19 cellular contexts compared by ENCODE assay signal in genomic region chr5:149397530-149397929, GRCh38. TPM values are rescaled to one million over a fixed set of nuclear protein-coding genes. Genes with fewer than 3 reads are reported as not detected.
DNase-seq lines count a peak whose midpoint lies in the region; ATAC-seq, FAIRE-seq and TF ChIP-seq lines count a peak whose summit lies in the region.
"Had no signal": no experiment of that assay in that cellular context is flagged by ENCODE, and none has a peak within 500 bp of the region (broad histone marks: within the 10 kb centered on the region; RNA-seq: fewer than 3 reads in every experiment).

No MANE protein-coding gene starts in this region.

- H3K4me2 ChIP-seq in A549 (no peak overlapping the region), osteoblast (ENCODE audit: insufficient read depth, low read length) (peak overlapping the region; percentile 30)

- TF ChIP-seq POLR2A in A549 (IDR thresholded peaks at IDR 0.05; ENCODE audit: low read length) (no peak), suprapubic skin (IDR thresholded peaks at IDR 0.05) (no peak)

- H3K79me2 ChIP-seq in osteoblast (ENCODE audit: insufficient read depth, low read length), result no peaks in the 10 kb centered on the region

- TF ChIP-seq RAD21 in A549 (conservative IDR thresholded peaks at IDR 0.05 in 1 of 2, IDR thresholded peaks at IDR 0.05 in 1 of 2), result no peak

- no peaks in the 10 kb centered on the region for H3K9me3 ChIP-seq in A549
- H3K9me3 ChIP-seq in osteoblast (ENCODE audit: low read depth, low read length), result no peaks in the 10 kb centered on the region
- H3K9me3 ChIP-seq in suprapubic skin, result no peaks in the 10 kb centered on the region
- H3K9me3 ChIP-seq: upper lobe of right lung had no signal

- H4K20me1 ChIP-seq in osteoblast (ENCODE audit: insufficient read depth, low read length), result no peaks in the 10 kb centered on the region

- H2AFZ ChIP-seq in osteoblast (ENCODE audit: low read length), result no peak overlapping the region

- POLR2A ChIA-PET in A549 (lab: Yijun Ruan, JAX), result no interaction called here

- H3K4me1 ChIP-seq in A549, result no peaks in the 10 kb centered on the region; the same call in 2 of the 3 replicates
- peaks cover 21% of the 10 kb centered on the region for H3K4me1 ChIP-seq in osteoblast (ENCODE audit: insufficient read depth, low read length)
- no peaks in the 10 kb centered on the region for H3K4me1 ChIP-seq in suprapubic skin
- H3K4me1 ChIP-seq: upper lobe of right lung had no signal

- WGBS in A549 (ENCODE audit: missing lambda C conversion rate), result 65% methylated on average over 6 of the region's 6 CpGs
- WGBS in suprapubic skin, result 83% methylated on average over 6 of the region's 6 CpGs

- no peak for FAIRE-seq in A549 (lab: Jason Lieb, UNC)

- TF ChIP-seq CTCF in A549 (IDR thresholded peaks at IDR 0.05), result no peak
- no peak for TF ChIP-seq CTCF in choroid plexus epithelial cell (conservative IDR thresholded peaks at IDR 0.05; ENCODE audit: low read depth, low read length)
- TF ChIP-seq CTCF in osteoblast (IDR thresholded peaks at IDR 0.05; ENCODE audit: extremely low read depth, low read depth, low read length), result no peak
- no peak for TF ChIP-seq CTCF in suprapubic skin (IDR thresholded peaks at IDR 0.05)

- DNase-seq in A549 (ENCODE audit: low read depth in 1 of 2, low spot score in 1 of 2), result peak in 1 of 2 experiments; percentile 52
- DNase-seq in HS-5 (ENCODE audit: low read depth), result peak; percentile 64
- peak; percentile 97 for DNase-seq in choroid plexus epithelial cell (ENCODE audit: low read depth)
- DNase-seq in osteoblast (ENCODE audit: insufficient read length, low spot score, missing footprints), result peak; percentile 89
- no peak for DNase-seq in SIG-M5 treated with dmso at 0.1 percent for 504 hours (lab: John Stamatoyannopoulos, UW; ENCODE audit: unreplicated experiment)
- DNase-seq in suprapubic skin (ENCODE audit: low spot score in 2 of 2), result no peak
- no peak for DNase-seq in NCI-H1105 treated with DMSO at 0.1 percent for 48 hours (lab: John Stamatoyannopoulos, UW)
- DNase-seq: activated CD4-positive, alpha-beta T cell treated with anti-CD3 and anti-CD28 coated beads for 36 hours; activated naive CD8-positive, alpha-beta T cell treated with anti-CD3 and anti-CD28 coated beads for 36 hours; activated T-cell treated with anti-CD3 and anti-CD28 coated beads, Interleukin-2, amount 50 U/mL, for 1 hour; Calu3; H7; hippocampal formation; NCI-H2107; SHP77; upper lobe of right lung had no signal

- H3K27me3 ChIP-seq in osteoblast (ENCODE audit: insufficient read depth, low read length) (no peaks in the 10 kb centered on the region), suprapubic skin (no peaks in the 10 kb centered on the region)
- H3K27me3 ChIP-seq: upper lobe of right lung had no signal

- CTCF ChIA-PET in A549 (lab: Yijun Ruan, JAX), result interaction anchor here (52.1 kb wide), 1 partner anchor 23 kb away, joined by 1709 read pairs; the partner anchor contains the start of genes IL17B and PCYOX1L

- H3K27ac ChIP-seq in A549 (peak overlapping the region in 1 of 2 experiments; percentile 32; a peak in 1 of 6 replicates), osteoblast (ENCODE audit: low read depth, low read length) (peak overlapping the region; percentile 90), suprapubic skin (no peak overlapping the region)
- H3K27ac ChIP-seq: upper lobe of right lung had no signal

- H3K4me3 ChIP-seq in A549 (no peak overlapping the region), choroid plexus epithelial cell (ENCODE audit: low read depth, low read length) (no peak overlapping the region), osteoblast (ENCODE audit: insufficient read depth, low read length) (no peak overlapping the region), suprapubic skin (no peak overlapping the region)
- H3K4me3 ChIP-seq: upper lobe of right lung had no signal

- no peak for TF ChIP-seq EP300 in A549 (IDR thresholded peaks at IDR 0.05)
- TF ChIP-seq EP300 in suprapubic skin (IDR thresholded peaks at IDR 0.05), result no peak

- ATAC-seq in A549, result peak; percentile 57 to 79; a peak in 4 of 6 replicates
- ATAC-seq in HG03432 (IDR thresholded peaks at IDR 0.05; ENCODE audit: unreplicated experiment), result no peak
- ATAC-seq: activated CD4-positive, alpha-beta T cell treated with anti-CD3 and anti-CD28 coated beads for 36 hours; stimulated activated effector memory CD8-positive, alpha-beta T cell treated with anti-CD3 and anti-CD28 coated beads, Interleukin-12 subunit alpha, Interleukin-12 subunit beta, amount 100 ng/mL, for 72 hours; upper lobe of right lung had no signal

- no peaks in the 10 kb centered on the region for H3K36me3 ChIP-seq in osteoblast (ENCODE audit: insufficient read depth, low read length)
- H3K36me3 ChIP-seq in suprapubic skin, result no peaks in the 10 kb centered on the region
- H3K36me3 ChIP-seq: upper lobe of right lung had no signal

TF ChIP-seq in A549, 52 proteins besides CTCF, POLR2A, EP300 and RAD21:
- TF ChIP-seq NR3C1 (IDR thresholded peaks at IDR 0.05), result no peak
- no peak for TF ChIP-seq FOSL2 (IDR thresholded peaks at IDR 0.05)
- peak; percentile 17; the same call in 1 of the 2 replicates for TF ChIP-seq FOSL2 (CRISPR knock-in tag; IDR thresholded peaks at IDR 0.05)
- TF ChIP-seq, protein P1, sequence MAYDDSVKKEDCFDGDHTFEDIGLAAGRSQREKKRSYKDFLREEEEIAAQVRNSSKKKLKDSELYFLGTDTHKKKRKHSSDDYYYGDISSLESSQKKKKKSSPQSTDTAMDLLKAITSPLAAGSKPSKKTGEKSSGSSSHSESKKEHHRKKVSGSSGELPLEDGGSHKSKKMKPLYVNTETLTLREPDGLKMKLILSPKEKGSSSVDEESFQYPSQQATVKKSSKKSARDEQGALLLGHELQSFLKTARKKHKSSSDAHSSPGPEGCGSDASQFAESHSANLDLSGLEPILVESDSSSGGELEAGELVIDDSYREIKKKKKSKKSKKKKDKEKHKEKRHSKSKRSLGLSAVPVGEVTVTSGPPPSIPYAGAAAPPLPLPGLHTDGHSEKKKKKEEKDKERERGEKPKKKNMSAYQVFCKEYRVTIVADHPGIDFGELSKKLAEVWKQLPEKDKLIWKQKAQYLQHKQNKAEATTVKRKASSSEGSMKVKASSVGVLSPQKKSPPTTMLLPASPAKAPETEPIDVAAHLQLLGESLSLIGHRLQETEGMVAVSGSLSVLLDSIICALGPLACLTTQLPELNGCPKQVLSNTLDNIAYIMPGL (CRISPR knock-in tag; IDR thresholded peaks at IDR 0.05; ENCODE audit: borderline replicate concordance), result no peak
- TF ChIP-seq MAFK (IDR thresholded peaks at IDR 0.05; ENCODE audit: partially characterized antibody), result peak; percentile 84
TF ChIP-seq in A549: peak in this region for 2.

RNA-seq across cellular contexts. Expression of gene IL17B, which starts 18.4 kb away (rescaled TPM):
- polyA plus RNA-seq in A549 (2011; rRNA removed), result 0.23 and 0.30 TPM in 2 replicates
- polyA plus RNA-seq in A549 (2012; cell fraction: cytosol; rRNA removed), result 0.33 and 0.34 TPM in 2 replicates
- 0.28 and 0.49 TPM in 2 replicates for polyA plus RNA-seq in A549 (2012; cell fraction: nucleus; rRNA removed)
- polyA plus RNA-seq in A549 (2017; fragmentation: RNase III; extraction: RNeasy Plus Mini Kit Qiagen cat#74134 plus additional on column Dnase treatment), result not detected in 3 replicates
- polyA minus RNA-seq in A549 (2011; rRNA and poly(A)+ RNA removed), result not detected in 2 replicates
- total RNA-seq in osteoblast, result 0.29 TPM in 1 of 2 replicates, not detected in the other
- total RNA-seq in suprapubic skin, result not detected
- total RNA-seq: activated CD4-positive, alpha-beta T cell treated with anti-CD3 and anti-CD28 coated beads for 36 hours; activated naive CD8-positive, alpha-beta T cell treated with anti-CD3 and anti-CD28 coated beads for 36 hours; Calu3; H7; T-helper 2 cell treated with Interferon-gamma antibody and Interleukin-4, amounts not matched to agents 100 ng/mL and 5 ng/mL, for 36 hours; upper lobe of right lung had no signal

RNA-seq across cellular contexts. Expression of gene PCYOX1L, which starts 39.7 kb away (rescaled TPM):
- polyA plus RNA-seq in A549 (2011; rRNA removed), result 6.7 and 7.0 TPM in 2 replicates
- 4.3 and 5.1 TPM in 2 replicates for polyA plus RNA-seq in A549 (2012; cell fraction: cytosol; rRNA removed)
- polyA plus RNA-seq in A549 (2012; cell fraction: nucleus; rRNA removed), result 9.9 and 10.8 TPM in 2 replicates
- 1.8 to 2.2 TPM (median 2.1 TPM) in 3 replicates for polyA plus RNA-seq in A549 (2017; fragmentation: RNase III; extraction: RNeasy Plus Mini Kit Qiagen cat#74134 plus additional on column Dnase treatment)
- 4.6 and 5.8 TPM in 2 replicates for polyA minus RNA-seq in A549 (2011; rRNA and poly(A)+ RNA removed)
- total RNA-seq in osteoblast, result 4.3 and 4.7 TPM in 2 replicates
- 10 to 100 TPM in 1 of 4 donors, 1 to 10 TPM in 3; 4.5 to 11.8 (median 5.8) TPM for total RNA-seq in suprapubic skin

RNA-seq across cellular contexts. Expression of gene GRPEL2, which starts 52.2 kb away (rescaled TPM):
- polyA plus RNA-seq in A549 (2011; rRNA removed) (17.0 and 26.4 TPM in 2 replicates), A549 (2017; fragmentation: RNase III; extraction: RNeasy Plus Mini Kit Qiagen cat#74134 plus additional on column Dnase treatment) (9.1 to 10.4 TPM (median 9.7 TPM) in 3 replicates)
- 5.1 and 5.4 TPM in 2 replicates for polyA plus RNA-seq in A549 (2012; cell fraction: cytosol; rRNA removed)
- 3.6 and 5.1 TPM in 2 replicates for polyA plus RNA-seq in A549 (2012; cell fraction: nucleus; rRNA removed)
- polyA minus RNA-seq in A549 (2011; rRNA and poly(A)+ RNA removed), result 23.5 and 25.1 TPM in 2 replicates
- total RNA-seq in osteoblast (34.7 and 34.8 TPM in 2 replicates), suprapubic skin (10 to 100 TPM in 2 of 4 donors, 1 to 10 TPM in 2; 8.4 to 12.4 (median 10.6) TPM)

Comparison
In these comparisons a context has a peak if more than half of its experiments do, and no peak if none do; other contexts are left out.
1. DNase-seq: peak in HS-5 (single experiment), choroid plexus epithelial cell (single experiment) and osteoblast (single experiment); none in SIG-M5 treated with dmso at 0.1 percent for 504 hours (single experiment), suprapubic skin (0 of 2) and NCI-H1105 treated with DMSO at 0.1 percent for 48 hours (single experiment).